ENCODE assay signal across 21 cellular contexts in genomic region chr15:52855157-52855556, GRCh38.
"Had no signal": no experiment of that assay in that cellular context is flagged by ENCODE, and none has a peak within 500 bp of the region (broad histone marks: within the 10 kb centered on the region; RNA-seq: fewer than 3 reads in every experiment).

No MANE protein-coding gene starts in this region.

- H3K27ac ChIP-seq: coronary artery, dorsolateral prefrontal cortex, epithelial cell of prostate, esophagus squamous epithelium, gastrocnemius medialis, heart right ventricle, left lung, lower lobe of right lung had no signal

- H3K4me1 ChIP-seq: esophagus squamous epithelium, gastrocnemius medialis, left lung, lower lobe of right lung had no signal

- DNase-seq: dermis blood vessel endothelial cell; dorsolateral prefrontal cortex; effector CD4-positive, alpha-beta T cell; effector memory CD4-positive, alpha-beta T cell; erythroblast; esophagus squamous epithelium; foreskin fibroblast; foreskin melanocyte; gastrocnemius medialis; glutamatergic neuron; head of caudate nucleus; heart right ventricle; hippocampal formation; left cardiac atrium; left lung; left ventricle myocardium superior; lower lobe of right lung; mesenchymal stem cell; midbrain had no signal

- H3K9me3 ChIP-seq: esophagus squamous epithelium, gastrocnemius medialis, heart right ventricle, left lung, lower lobe of right lung had no signal

- H3K36me3 ChIP-seq: esophagus squamous epithelium, gastrocnemius medialis, heart right ventricle, left lung, lower lobe of right lung had no signal

- H3K4me3 ChIP-seq: coronary artery, dorsolateral prefrontal cortex, esophagus squamous epithelium, gastrocnemius medialis, heart right ventricle, left lung, lower lobe of right lung had no signal
